In the genomic region with DNA sequence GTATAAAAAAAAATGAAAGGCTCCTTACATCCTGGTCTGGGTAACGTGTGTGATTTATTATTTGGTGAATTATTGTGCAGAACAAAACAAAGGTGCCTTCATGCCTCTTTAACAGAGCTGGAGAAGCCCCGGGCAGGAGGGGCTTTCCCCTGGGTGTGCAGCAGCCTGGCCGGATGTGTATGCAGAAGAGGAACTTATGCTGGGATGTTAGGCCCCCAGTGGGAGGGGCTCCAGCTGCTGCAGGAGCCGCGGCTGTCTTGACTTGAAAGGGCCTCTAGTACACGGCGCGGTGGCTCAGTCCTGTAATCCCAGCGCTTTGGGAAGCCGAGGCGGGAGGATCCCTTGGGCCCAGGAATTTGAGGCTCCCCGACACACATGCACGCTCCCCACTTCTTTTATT, we compare ENCODE assay signal across 8 cellular contexts. TPM values are rescaled to one million over a fixed set of nuclear protein-coding genes. Genes with fewer than 3 reads are reported as not detected.
A peak's percentile ranks its signal among the peaks of the same experiment; 100 is the strongest.
DNase-seq lines count a peak whose midpoint lies in the region; ATAC-seq, FAIRE-seq and TF ChIP-seq lines count a peak whose summit lies in the region.

No MANE protein-coding gene starts in this region.

- intact Hi-C loops in HepG2 (cut with micrococcal nuclease; ENCODE audit: unreplicated experiment): no loop called here

- H4K20me1 ChIP-seq in HepG2 (ENCODE audit: insufficient read depth, low read length): no peaks in the 10 kb centered on the region

- H3K27me3 ChIP-seq in HepG2 (ENCODE audit: control insufficient read depth in 1 of 2, insufficient read depth in 2 of 2, low read length in 2 of 2): peaks cover 0 to 11% of the 10 kb centered on the region in 2 experiments; a peak in 3 of 5 replicates

- peaks cover 20% of the 10 kb centered on the region for H3K4me1 Mint-ChIP-seq in stimulated activated naive CD8-positive, alpha-beta T cell treated with anti-CD3 and anti-CD28 coated beads, Interleukin-15, amount 100 ng/mL, for 72 hours

- H3K4me3 ChIP-seq in HepG2 (replicated peaks in 1 of 3; ENCODE audit: insufficient read depth in 1 of 3, low read depth in 2 of 3, low read length in 3 of 3): no peak overlapping the region

- ATAC-seq in GM18511 (IDR thresholded peaks at IDR 0.05; ENCODE audit: unreplicated experiment) (peak; percentile 100), HG02798 (IDR thresholded peaks at IDR 0.05; ENCODE audit: poor library complexity, unreplicated experiment) (peak; percentile 99), HepG2 (peak; percentile 55)
- ATAC-seq in stimulated activated naive CD8-positive, alpha-beta T cell treated with anti-CD3 and anti-CD28 coated beads, Interleukin-15, amount 100 ng/mL, for 72 hours: peak; percentile 100

- in situ Hi-C loops in HepG2 (cut with HindIII; ENCODE audit: extremely low pct_ligation_motif_present, low pct_unique_long_range_greater_than_20kb): no loop called here

- TF ChIP-seq EP300 in HepG2 (IDR thresholded peaks at IDR 0.05; ENCODE audit: low read depth in 2 of 2, low read length in 2 of 2): no peak
- TF ChIP-seq EP300 in HepG2 (CRISPR knock-in tag; IDR thresholded peaks at IDR 0.05; ENCODE audit: borderline replicate concordance): no peak

- peak overlapping the region; percentile 61 to 67 for H3K4me3 Mint-ChIP-seq in stimulated activated naive CD8-positive, alpha-beta T cell treated with anti-CD3 and anti-CD28 coated beads, Interleukin-15, amount 100 ng/mL, for 72 hours

- FAIRE-seq in HepG2 (lab: Jason Lieb, UNC) (no peak), D721Med (lab: Jason Lieb, UNC) (no peak)

- no peaks in the 10 kb centered on the region for H3K27me3 Mint-ChIP-seq in stimulated activated naive CD8-positive, alpha-beta T cell treated with anti-CD3 and anti-CD28 coated beads, Interleukin-15, amount 100 ng/mL, for 72 hours

- no peaks in the 10 kb centered on the region for H3K36me3 ChIP-seq in HepG2 (replicated peaks in 1 of 2; ENCODE audit: control insufficient read depth in 1 of 2, insufficient read depth in 2 of 2, low read length in 2 of 2)

- DNase-seq in NOMO-1 (lab: John Stamatoyannopoulos, UW; ENCODE audit: unreplicated experiment in 2 of 2) (peak; percentile 44 to 49), activated T-cell treated with anti-CD3 and anti-CD28 coated beads for 48 hours (ENCODE audit: low read depth) (peak; percentile 54), HepG2 (ENCODE audit: low spot score) (peak; percentile 7), D721Med (ENCODE audit: insufficient read length, low spot score) (no peak), occipital lobe (lab: John Stamatoyannopoulos, UW) (no peak)
- peak; percentile 45 to 67 for DNase-seq in stimulated activated naive CD8-positive, alpha-beta T cell treated with anti-CD3 and anti-CD28 coated beads, Interleukin-15, amount 100 ng/mL, for 72 hours

- no peaks in the 10 kb centered on the region for H3K79me2 ChIP-seq in HepG2 (ENCODE audit: insufficient read depth, low read length)

- H3K9me3 Mint-ChIP-seq in stimulated activated naive CD8-positive, alpha-beta T cell treated with anti-CD3 and anti-CD28 coated beads, Interleukin-15, amount 100 ng/mL, for 72 hours: no peaks in the 10 kb centered on the region

- no peak overlapping the region for H3K9ac ChIP-seq in HepG2 (ENCODE audit: insufficient read depth, low read depth, low read length)

- no peaks in the 10 kb centered on the region for H3K9me3 ChIP-seq in HepG2 (ENCODE audit: low read length)

- no peak overlapping the region for H2AFZ ChIP-seq in HepG2 (ENCODE audit: low read length)

- TF ChIP-seq CTCF in HepG2 (CRISPR knock-in tag; IDR thresholded peaks at IDR 0.05) (no peak), D721Med (IDR thresholded peaks at IDR 0.05; ENCODE audit: insufficient read depth, missing control alignments) (no peak)

- no peak overlapping the region for H3K27ac ChIP-seq in HepG2 (ENCODE audit: extremely low read length, insufficient read depth, low read length)

- peaks cover 24% of the 10 kb centered on the region for H3K4me1 ChIP-seq in HepG2 (ENCODE audit: insufficient read depth, low read length)

- BruUV-seq in HepG2 (replicated peaks; lab: Mats Ljungman, UMichigan): no TSS peak

- WGBS in HepG2 (ENCODE audit: low lambda C conversion rate): 60% methylated on average over 3 of the region's 13 CpGs

- H3K27ac Mint-ChIP-seq in stimulated activated naive CD8-positive, alpha-beta T cell treated with anti-CD3 and anti-CD28 coated beads, Interleukin-15, amount 100 ng/mL, for 72 hours: peak overlapping the region in 1 of 2 donors; percentile 80

- POLR2A ChIA-PET in HepG2 (lab: Yijun Ruan, JAX): no interaction called here

- no peak overlapping the region for H3K4me2 ChIP-seq in HepG2 (ENCODE audit: low read depth, low read length)

- TF ChIP-seq RAD21 in HepG2 (CRISPR knock-in tag; IDR thresholded peaks at IDR 0.05): no peak

- CTCF ChIA-PET in HepG2 (lab: Yijun Ruan, JAX; ENCODE audit: low intra/inter-chr PET ratio, low total read pairs): no interaction called here

- TF ChIP-seq POLR2A in HepG2 (IDR thresholded peaks at IDR 0.05; ENCODE audit: insufficient read depth in 1 of 2, low read depth in 2 of 2, low read length in 2 of 2): no peak

TF ChIP-seq in HepG2, 621 proteins besides CTCF, POLR2A, EP300 and RAD21:
- peak; percentile 28; the same call in 1 of the 2 replicates for TF ChIP-seq ETV5 (CRISPR knock-in tag; IDR thresholded peaks at IDR 0.05; ENCODE audit: borderline replicate concordance)
- TF ChIP-seq, protein P1, sequence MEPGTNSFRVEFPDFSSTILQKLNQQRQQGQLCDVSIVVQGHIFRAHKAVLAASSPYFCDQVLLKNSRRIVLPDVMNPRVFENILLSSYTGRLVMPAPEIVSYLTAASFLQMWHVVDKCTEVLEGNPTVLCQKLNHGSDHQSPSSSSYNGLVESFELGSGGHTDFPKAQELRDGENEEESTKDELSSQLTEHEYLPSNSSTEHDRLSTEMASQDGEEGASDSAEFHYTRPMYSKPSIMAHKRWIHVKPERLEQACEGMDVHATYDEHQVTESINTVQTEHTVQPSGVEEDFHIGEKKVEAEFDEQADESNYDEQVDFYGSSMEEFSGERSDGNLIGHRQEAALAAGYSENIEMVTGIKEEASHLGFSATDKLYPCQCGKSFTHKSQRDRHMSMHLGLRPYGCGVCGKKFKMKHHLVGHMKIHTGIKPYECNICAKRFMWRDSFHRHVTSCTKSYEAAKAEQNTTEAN (CRISPR knock-in tag; conservative IDR thresholded peaks at IDR 0.05): no peak
- TF ChIP-seq GABPA (IDR thresholded peaks at IDR 0.05; ENCODE audit: low read depth, low read length): no peak
- 0 out of 2 replicates have a peak, but pooled peaks have one; percentile 24 for TF ChIP-seq GABPA (CRISPR knock-in tag; IDR thresholded peaks at IDR 0.05; ENCODE audit: low read depth)
- TF ChIP-seq, protein P2, sequence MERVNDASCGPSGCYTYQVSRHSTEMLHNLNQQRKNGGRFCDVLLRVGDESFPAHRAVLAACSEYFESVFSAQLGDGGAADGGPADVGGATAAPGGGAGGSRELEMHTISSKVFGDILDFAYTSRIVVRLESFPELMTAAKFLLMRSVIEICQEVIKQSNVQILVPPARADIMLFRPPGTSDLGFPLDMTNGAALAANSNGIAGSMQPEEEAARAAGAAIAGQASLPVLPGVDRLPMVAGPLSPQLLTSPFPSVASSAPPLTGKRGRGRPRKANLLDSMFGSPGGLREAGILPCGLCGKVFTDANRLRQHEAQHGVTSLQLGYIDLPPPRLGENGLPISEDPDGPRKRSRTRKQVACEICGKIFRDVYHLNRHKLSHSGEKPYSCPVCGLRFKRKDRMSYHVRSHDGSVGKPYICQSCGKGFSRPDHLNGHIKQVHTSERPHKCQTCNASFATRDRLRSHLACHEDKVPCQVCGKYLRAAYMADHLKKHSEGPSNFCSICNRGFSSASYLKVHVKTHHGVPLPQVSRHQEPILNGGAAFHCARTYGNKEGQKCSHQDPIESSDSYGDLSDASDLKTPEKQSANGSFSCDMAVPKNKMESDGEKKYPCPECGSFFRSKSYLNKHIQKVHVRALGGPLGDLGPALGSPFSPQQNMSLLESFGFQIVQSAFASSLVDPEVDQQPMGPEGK (CRISPR knock-in tag; IDR thresholded peaks at IDR 0.05): peak; percentile 35; the same call in 1 of the 2 replicates
- TF ChIP-seq MIER3 (CRISPR knock-in tag; IDR thresholded peaks at IDR 0.05; ENCODE audit: borderline replicate concordance): no peak

RNA-seq across cellular contexts. Expression of gene CCNQ, which starts 16.0 kb away (rescaled TPM):
- total RNA-seq in HepG2 (2016; rRNA removed; fragmentation: Illumina TruSeq; extraction: Trizol) (23.7 and 25.5 TPM in 2 replicates), occipital lobe (17.3 TPM)
- total RNA-seq in HepG2 (2016; cell fraction: cytosol; rRNA removed; fragmentation: Illumina TruSeq; extraction: Trizol; ENCODE audit: low read depth): 68.7 and 75.5 TPM in 2 replicates
- total RNA-seq in HepG2 (2016; cell fraction: insoluble cytoplasmic fraction; rRNA removed; fragmentation: Illumina TruSeq; extraction: Trizol): 21.1 and 24.5 TPM in 2 replicates
- total RNA-seq in HepG2 (2016; cell fraction: membrane; rRNA removed; fragmentation: Illumina TruSeq; extraction: Trizol): 70.2 and 79.6 TPM in 2 replicates
- total RNA-seq in HepG2 (2016; cell fraction: nucleus; rRNA removed; fragmentation: Illumina TruSeq; extraction: Trizol): 9.8 and 13.2 TPM in 2 replicates
- polyA plus RNA-seq in HepG2 (2011; rRNA removed): 15.0 and 22.0 TPM in 2 replicates
- polyA plus RNA-seq in HepG2 (2011; cell fraction: cytosol; rRNA removed): 21.9 and 25.7 TPM in 2 replicates
- 11.2 and 14.5 TPM in 2 replicates for polyA plus RNA-seq in HepG2 (2011; cell fraction: nucleus; rRNA removed)
- 8.9 and 11.1 TPM in 2 replicates for polyA plus RNA-seq in HepG2 (2012)
- polyA plus RNA-seq in HepG2 (2016; cell fraction: cytosol; fragmentation: Illumina TruSeq; extraction: Trizol; ENCODE audit: low read depth): 68.9 and 82.0 TPM in 2 replicates
- 20.1 and 20.6 TPM in 2 replicates for polyA plus RNA-seq in HepG2 (2016; cell fraction: insoluble cytoplasmic fraction; fragmentation: Illumina TruSeq; extraction: Trizol; ENCODE audit: low read depth)
- 55.1 and 67.3 TPM in 2 replicates for polyA plus RNA-seq in HepG2 (2016; cell fraction: membrane; fragmentation: Illumina TruSeq; extraction: Trizol; ENCODE audit: low read depth)
- 15.0 and 20.6 TPM in 2 replicates for polyA plus RNA-seq in HepG2 (2016; cell fraction: nucleus; fragmentation: Illumina TruSeq; extraction: Trizol; ENCODE audit: insufficient read depth, low read depth)
- 19.4 and 43.5 TPM in 2 replicates for polyA minus RNA-seq in HepG2 (2011; rRNA and poly(A)+ RNA removed; ENCODE audit: low replicate concordance)
- 6.7 and 9.8 TPM in 2 replicates for polyA minus RNA-seq in HepG2 (2011; cell fraction: cytosol; rRNA and poly(A)+ RNA removed)
- polyA minus RNA-seq in HepG2 (2011; cell fraction: nucleus; rRNA and poly(A)+ RNA removed): 5.4 and 6.1 TPM in 2 replicates

Comparison
In these comparisons a context has a peak if more than half of its experiments do, and no peak if none do; other contexts are left out.
1. DNase-seq: peak in NOMO-1 (2 of 2), activated T-cell treated with anti-CD3 and anti-CD28 coated beads for 48 hours (single experiment), HepG2 (single experiment) and stimulated activated naive CD8-positive, alpha-beta T cell treated with anti-CD3 and anti-CD28 coated beads, Interleukin-15, amount 100 ng/mL, for 72 hours (2 of 2); none in D721Med (single experiment) and occipital lobe (single experiment).
2. Peak in every context shown above with its lines, with median percentiles within 50 percentile points of each other: ATAC-seq.